15 cellular contexts compared by ENCODE assay signal in genomic region chr15:25056484-25057429, GRCh38.
A peak's percentile ranks its signal among the peaks of the same experiment; 100 is the strongest.
DNase-seq lines count a peak whose midpoint lies in the region; ATAC-seq and TF ChIP-seq lines count a peak whose summit lies in the region.
"Had no signal": no experiment of that assay in that cellular context is flagged by ENCODE, and none has a peak within 500 bp of the region (broad histone marks: within the 10 kb centered on the region; RNA-seq: fewer than 3 reads in every experiment).

No MANE protein-coding gene starts in this region.

- H3K9me3 ChIP-seq in BLaER1 treated with 17β-estradiol and CSF1 and Interleukin-3, amounts not matched to agents 10 nM and 100 nM (replicated peaks in 1 of 11) = peaks cover 100% of the 10 kb centered on the region in 11 experiments
- H3K9me3 ChIP-seq in colonic mucosa = peaks cover 14% of the 10 kb centered on the region

- no peak overlapping the region for H3K4me2 ChIP-seq in BLaER1 treated with 17β-estradiol and CSF1 and Interleukin-3, amounts not matched to agents 10 nM and 100 nM

- H3K27ac ChIP-seq in BLaER1 treated with 17β-estradiol and CSF1 and Interleukin-3, amounts not matched to agents 10 nM and 100 nM = no peak overlapping the region
- H3K27ac ChIP-seq in colonic mucosa = no peak overlapping the region
- no peak overlapping the region for H3K27ac ChIP-seq in foreskin keratinocyte
- H3K27ac ChIP-seq: psoas muscle had no signal

- CTCF ChIA-PET in activated naive CD4-positive, alpha-beta T cell treated with anti-CD3 and anti-CD28 coated beads for 36 hours (lab: Charles Lee) = no interaction called here

- peaks cover 100% of the 10 kb centered on the region in 11 experiments for H3K36me3 ChIP-seq in BLaER1 treated with 17β-estradiol and CSF1 and Interleukin-3, amounts not matched to agents 10 nM and 100 nM
- peaks cover 90% of the 10 kb centered on the region for H3K36me3 ChIP-seq in H7 (replicated peaks; ENCODE audit: control insufficient read depth, insufficient read depth, low read length)
- H3K36me3 ChIP-seq in colonic mucosa = no peaks in the 10 kb centered on the region

- intact Hi-C loops in colonic mucosa (cut with DNase I) = no loop called here
- intact Hi-C loops in activated naive CD4-positive, alpha-beta T cell treated with anti-CD3 and anti-CD28 coated beads for 36 hours (cut with micrococcal nuclease) = no loop called here

- ATAC-seq in foreskin keratinocyte = no peak
- ATAC-seq: psoas muscle; stimulated activated effector memory CD8-positive, alpha-beta T cell treated with anti-CD3 and anti-CD28 coated beads, Interleukin-12 subunit alpha, Interleukin-12 subunit beta, amount 100 ng/mL, for 72 hours had no signal

- peak overlapping the region; percentile 15 for H3K4me3 Mint-ChIP-seq in neural crest cell
- no peak overlapping the region for H3K4me3 Mint-ChIP-seq in activated naive CD4-positive, alpha-beta T cell treated with anti-CD3 and anti-CD28 coated beads for 36 hours
- H3K4me3 Mint-ChIP-seq: activated CD4-positive, alpha-beta memory T cell treated with anti-CD3 and anti-CD28 coated beads, Interleukin-2, amount 10 ng/mL, durations not matched to agents 7 days and 5 days; activated naive CD8-positive, alpha-beta T cell treated with anti-CD3 and anti-CD28 coated beads for 36 hours; stimulated activated effector memory CD8-positive, alpha-beta T cell treated with anti-CD3 and anti-CD28 coated beads, Interleukin-12 subunit alpha, Interleukin-12 subunit beta, amount 100 ng/mL, for 72 hours had no signal

- peaks cover 31% of the 10 kb centered on the region for H3K9me3 Mint-ChIP-seq in neural crest cell
- peaks cover 92% of the 10 kb centered on the region for H3K9me3 Mint-ChIP-seq in activated naive CD4-positive, alpha-beta T cell treated with anti-CD3 and anti-CD28 coated beads for 36 hours

- peaks cover 99% of the 10 kb centered on the region for H3K36me3 Mint-ChIP-seq in neural crest cell (ENCODE audit: low read depth)
- H3K36me3 Mint-ChIP-seq in activated naive CD4-positive, alpha-beta T cell treated with anti-CD3 and anti-CD28 coated beads for 36 hours (ENCODE audit: low read depth) = peaks cover 99% of the 10 kb centered on the region

- no peak overlapping the region for H3K27ac Mint-ChIP-seq in neural crest cell (ENCODE audit: unreplicated experiment)
- no peak overlapping the region for H3K27ac Mint-ChIP-seq in activated naive CD4-positive, alpha-beta T cell treated with anti-CD3 and anti-CD28 coated beads for 36 hours
- H3K27ac Mint-ChIP-seq: activated CD4-positive, alpha-beta memory T cell treated with anti-CD3 and anti-CD28 coated beads, Interleukin-2, amount 10 ng/mL, durations not matched to agents 7 days and 5 days; activated naive CD8-positive, alpha-beta T cell treated with anti-CD3 and anti-CD28 coated beads for 36 hours; stimulated activated effector memory CD8-positive, alpha-beta T cell treated with anti-CD3 and anti-CD28 coated beads, Interleukin-12 subunit alpha, Interleukin-12 subunit beta, amount 100 ng/mL, for 72 hours had no signal

- peaks cover 4% of the 10 kb centered on the region for H3K27me3 Mint-ChIP-seq in neural crest cell (ENCODE audit: low read depth)
- H3K27me3 Mint-ChIP-seq in activated naive CD4-positive, alpha-beta T cell treated with anti-CD3 and anti-CD28 coated beads for 36 hours (ENCODE audit: low read depth) = no peaks in the 10 kb centered on the region
- H3K27me3 Mint-ChIP-seq: activated CD4-positive, alpha-beta memory T cell treated with anti-CD3 and anti-CD28 coated beads, Interleukin-2, amount 10 ng/mL, durations not matched to agents 7 days and 5 days; activated naive CD8-positive, alpha-beta T cell treated with anti-CD3 and anti-CD28 coated beads for 36 hours had no signal

- DNase-seq in H7 (peak; percentile 46), colonic mucosa (peak; percentile 6), neural crest cell (ENCODE audit: low read depth, low spot score) (no peak), NCI-H345 (lab: John Stamatoyannopoulos, UW) (no peak), foreskin keratinocyte (no peak), MV-4-11 (lab: John Stamatoyannopoulos, UW) (no peak)
- DNase-seq in activated naive CD4-positive, alpha-beta T cell treated with anti-CD3 and anti-CD28 coated beads for 36 hours = no peak
- DNase-seq: activated naive CD8-positive, alpha-beta T cell treated with anti-CD3 and anti-CD28 coated beads for 36 hours; NCI-H146; NCI-H510A treated with DMSO at 0.1 percent for 48 hours; psoas muscle; stimulated activated CD4-positive, alpha-beta T cell treated with anti-CD3 and anti-CD28 coated beads, Interleukin-2, amount 100 ng/mL, for 48 hours had no signal

- peak overlapping the region; percentile 16 to 51 (median 35); a peak in 16 of 20 replicates for H3K4me3 ChIP-seq in BLaER1 treated with 17β-estradiol and CSF1 and Interleukin-3, amounts not matched to agents 10 nM and 100 nM
- H3K4me3 ChIP-seq in H7 (ENCODE audit: insufficient read depth, low read depth, low read length) = no peak overlapping the region
- H3K4me3 ChIP-seq in colonic mucosa = no peak overlapping the region
- H3K4me3 ChIP-seq: psoas muscle had no signal

- no peaks in the 10 kb centered on the region for H3K27me3 ChIP-seq in BLaER1 treated with 17β-estradiol and CSF1 and Interleukin-3, amounts not matched to agents 10 nM and 100 nM
- H3K27me3 ChIP-seq in H7 (ENCODE audit: control insufficient read depth, insufficient read depth, low read length) = no peaks in the 10 kb centered on the region
- no peaks in the 10 kb centered on the region for H3K27me3 ChIP-seq in colonic mucosa
- no peaks in the 10 kb centered on the region for H3K27me3 ChIP-seq in foreskin keratinocyte

- TF ChIP-seq CTCF in colonic mucosa (IDR thresholded peaks at IDR 0.05) (no peak), neural crest cell (conservative IDR thresholded peaks at IDR 0.05) (no peak), foreskin keratinocyte (conservative IDR thresholded peaks at IDR 0.05) (no peak)

- H4K20me1 ChIP-seq in BLaER1 treated with 17β-estradiol and CSF1 and Interleukin-3, amounts not matched to agents 10 nM and 100 nM = no peaks in the 10 kb centered on the region

- no peak overlapping the region for H3K9ac ChIP-seq in BLaER1 treated with 17β-estradiol and CSF1 and Interleukin-3, amounts not matched to agents 10 nM and 100 nM
- no peak overlapping the region for H3K9ac ChIP-seq in colonic mucosa (ENCODE audit: low read depth in 2 of 2, low read length in 2 of 2)

- no peaks in the 10 kb centered on the region for H3K4me1 ChIP-seq in BLaER1 treated with 17β-estradiol and CSF1 and Interleukin-3, amounts not matched to agents 10 nM and 100 nM
- no peaks in the 10 kb centered on the region for H3K4me1 ChIP-seq in colonic mucosa
- H3K4me1 ChIP-seq in foreskin keratinocyte = no peaks in the 10 kb centered on the region
- H3K4me1 ChIP-seq: psoas muscle had no signal

- H3K4me1 Mint-ChIP-seq in neural crest cell = no peaks in the 10 kb centered on the region
- no peaks in the 10 kb centered on the region for H3K4me1 Mint-ChIP-seq in activated naive CD4-positive, alpha-beta T cell treated with anti-CD3 and anti-CD28 coated beads for 36 hours (ENCODE audit: low read depth)
- H3K4me1 Mint-ChIP-seq: activated CD4-positive, alpha-beta memory T cell treated with anti-CD3 and anti-CD28 coated beads, Interleukin-2, amount 10 ng/mL, durations not matched to agents 7 days and 5 days; activated naive CD8-positive, alpha-beta T cell treated with anti-CD3 and anti-CD28 coated beads for 36 hours; stimulated activated effector memory CD8-positive, alpha-beta T cell treated with anti-CD3 and anti-CD28 coated beads, Interleukin-12 subunit alpha, Interleukin-12 subunit beta, amount 100 ng/mL, for 72 hours had no signal

Comparison
In these comparisons a context has a peak if more than half of its experiments do, and no peak if none do; other contexts are left out.
1. H3K4me3 ChIP-seq: peak in BLaER1 treated with 17β-estradiol and CSF1 and Interleukin-3, amounts not matched to agents 10 nM and 100 nM (10 of 10); none in H7 (single experiment) and colonic mucosa (single experiment).
2. DNase-seq: peak in H7 (single experiment) and colonic mucosa (single experiment); none in neural crest cell (single experiment), activated naive CD4-positive, alpha-beta T cell treated with anti-CD3 and anti-CD28 coated beads for 36 hours (single experiment), NCI-H345 (single experiment), foreskin keratinocyte (0 of 2) and MV-4-11 (single experiment).